Comparison of ENCODE assay signal across 8 cellular contexts in the genomic region with DNA sequence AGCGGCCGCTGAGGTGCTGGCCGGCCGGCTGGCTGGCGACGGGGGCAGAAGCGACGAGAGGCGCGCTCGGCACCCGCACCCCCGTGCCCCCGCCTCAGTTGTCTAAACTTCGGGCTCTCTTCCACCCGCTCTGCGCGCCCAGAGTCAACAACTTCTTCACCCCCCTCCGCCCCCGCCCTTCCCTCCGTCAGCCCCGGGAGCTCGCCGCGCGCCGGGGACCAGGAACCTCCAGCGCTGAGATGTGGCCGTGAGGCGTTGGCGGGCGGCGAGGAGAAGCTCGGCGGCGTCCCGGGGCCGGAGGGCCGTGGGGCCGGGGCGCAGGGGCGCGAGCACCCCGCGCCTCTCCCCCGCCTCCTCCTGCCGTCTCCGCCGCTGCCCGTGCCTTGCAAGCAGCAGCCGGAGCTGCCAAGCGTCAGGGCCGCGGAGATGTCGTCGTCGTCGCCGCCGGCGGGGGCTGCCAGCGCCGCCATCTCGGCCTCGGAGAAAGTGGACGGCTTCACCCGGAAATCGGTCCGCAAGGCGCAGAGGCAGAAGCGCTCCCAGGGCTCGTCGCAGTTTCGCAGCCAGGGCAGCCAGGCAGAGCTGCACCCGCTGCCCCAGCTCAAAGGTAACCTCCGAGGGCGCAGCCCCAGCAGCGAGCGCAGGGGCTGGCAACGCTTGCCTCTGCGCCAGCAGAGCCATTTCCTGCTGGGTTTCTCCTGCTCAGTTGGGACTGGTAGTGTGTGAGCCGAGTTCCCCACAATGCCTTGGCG. TPM values are rescaled to one million over a fixed set of nuclear protein-coding genes. Genes with fewer than 3 reads are reported as not detected.
A peak's percentile ranks its signal among the peaks of the same experiment; 100 is the strongest.
DNase-seq lines count a peak whose midpoint lies in the region; ATAC-seq and TF ChIP-seq lines count a peak whose summit lies in the region.

No MANE protein-coding gene starts in this region.

- DNase-seq in KG1 (lab: John Stamatoyannopoulos, UW): peak; percentile 60
- peak; percentile 80 for DNase-seq in hepatocyte (ENCODE audit: low spot score)
- no peak for DNase-seq in skeletal muscle cell (ENCODE audit: low read depth)
- no peak for DNase-seq in amniotic stem cell (lab: John Stamatoyannopoulos, UW)

- H3K4me3 ChIP-seq in SU-DHL-6 (ENCODE audit: insufficient read depth, low read length, poor library complexity, severe bottlenecking) (peak overlapping the region; percentile 93), hepatocyte (peak overlapping the region; percentile 59), skeletal muscle cell (ENCODE audit: low read depth, low read length) (peak overlapping the region; percentile 66)

- peak overlapping the region; percentile 59 for H2AFZ ChIP-seq in SU-DHL-6 (ENCODE audit: low read depth, low read length, severe bottlenecking)
- peak overlapping the region; percentile 39 for H2AFZ ChIP-seq in hepatocyte

- H3K9ac ChIP-seq in ES-I3 (ENCODE audit: low read depth, low read length) (peak overlapping the region; percentile 68), SU-DHL-6 (ENCODE audit: low read length) (peak overlapping the region; percentile 83)

- H4K20me1 ChIP-seq in SU-DHL-6 (ENCODE audit: low read depth, low read length) (0 out of 2 replicates have a peak, but pooled peaks cover 13% of the 10 kb centered on the region), hepatocyte (ENCODE audit: insufficient read depth, poor library complexity, severe bottlenecking) (peaks cover 35% of the 10 kb centered on the region)

- H3K27me3 ChIP-seq in SU-DHL-6 (ENCODE audit: low read length) (no peaks in the 10 kb centered on the region), hepatocyte (no peaks in the 10 kb centered on the region)

- peak; percentile 10 for ATAC-seq in GM21619 (IDR thresholded peaks at IDR 0.05; ENCODE audit: unreplicated experiment)

- no peaks in the 10 kb centered on the region for H3K9me3 ChIP-seq in ES-I3 (ENCODE audit: control insufficient read depth, insufficient read depth, low read length)
- no peaks in the 10 kb centered on the region for H3K9me3 ChIP-seq in SU-DHL-6 (ENCODE audit: insufficient read depth, low read length)
- no peaks in the 10 kb centered on the region for H3K9me3 ChIP-seq in hepatocyte (ENCODE audit: low read depth)

- H3K79me2 ChIP-seq in SU-DHL-6 (ENCODE audit: insufficient read depth, low read length) (peaks cover 47% of the 10 kb centered on the region), hepatocyte (peaks cover 48% of the 10 kb centered on the region)

- H3K4me1 ChIP-seq in ES-I3 (ENCODE audit: insufficient read depth, low read length): peaks cover 10% of the 10 kb centered on the region
- H3K4me1 ChIP-seq in hepatocyte (ENCODE audit: insufficient read depth): peaks cover 23% of the 10 kb centered on the region

- H3K4me2 ChIP-seq in SU-DHL-6 (ENCODE audit: low read depth, low read length, poor library complexity, severe bottlenecking): peak overlapping the region; percentile 99
- peak overlapping the region; percentile 83 for H3K4me2 ChIP-seq in hepatocyte

- H3K27ac ChIP-seq in SU-DHL-6 (ENCODE audit: low read depth, low read length) (peak overlapping the region; percentile 88), adipose tissue (ENCODE audit: low read depth, low read length) (peak overlapping the region; percentile 63), hepatocyte (peak overlapping the region; percentile 95)

- no peak for TF ChIP-seq CTCF in SU-DHL-6 (IDR thresholded peaks at IDR 0.05; ENCODE audit: insufficient read depth, low read length, poor library complexity, severe bottlenecking)
- no peak for TF ChIP-seq CTCF in hepatocyte (IDR thresholded peaks at IDR 0.05; ENCODE audit: poor library complexity)

- WGBS in adipose tissue, 3 donors: 0 to 1% (median 1%) methylated on average over 66 to 83 of the region's 83 CpGs
- WGBS in hepatocyte (ENCODE audit: low lambda C conversion rate, missing lambda C conversion rate): under 1% methylated on average over 22 of the region's 83 CpGs

- peaks cover 15% of the 10 kb centered on the region for H3F3A ChIP-seq in SU-DHL-6 (ENCODE audit: insufficient read depth)

- H3K36me3 ChIP-seq in ES-I3 (ENCODE audit: insufficient read depth, low read length) (no peaks in the 10 kb centered on the region), SU-DHL-6 (ENCODE audit: low read length) (no peaks in the 10 kb centered on the region; the same call in 1 of the 2 replicates), hepatocyte (replicated peaks; ENCODE audit: insufficient read depth, low read depth) (no peaks in the 10 kb centered on the region)

- H3K9me2 ChIP-seq in SU-DHL-6 (replicated peaks; ENCODE audit: insufficient read depth, low read length) (no peaks in the 10 kb centered on the region), hepatocyte (replicated peaks; ENCODE audit: insufficient read depth) (no peaks in the 10 kb centered on the region)

RNA-seq across cellular contexts. Expression of gene PPP2R5A, which starts 0.7 kb away (rescaled TPM):
- polyA plus RNA-seq in adipose tissue: 10 to 100 TPM; 31.2 to 55.8 (median 41.3) TPM
- total RNA-seq in hepatocyte: 40.2 and 40.5 TPM in 2 replicates
- polyA plus RNA-seq in hepatocyte: 19.9 and 22.0 TPM in 2 replicates

Comparison
In these comparisons a context has a peak if more than half of its experiments do, and no peak if none do; other contexts are left out.
1. DNase-seq: peak in KG1 (single experiment) and hepatocyte (single experiment); none in skeletal muscle cell (single experiment) and amniotic stem cell (single experiment).
2. Peak in every context shown above with its lines, with median percentiles within 50 percentile points of each other: H3K27ac ChIP-seq and H3K4me3 ChIP-seq.